Comparison of ENCODE assay signal across 9 cellular contexts in genomic region chr10:133438711-133439273, GRCh38. TPM values are rescaled to one million over a fixed set of nuclear protein-coding genes. Genes with fewer than 3 reads are reported as not detected.
DNase-seq lines count a peak whose midpoint lies in the region; ATAC-seq, FAIRE-seq and TF ChIP-seq lines count a peak whose summit lies in the region.
"Had no signal": no experiment of that assay in that cellular context is flagged by ENCODE, and none has a peak within 500 bp of the region (broad histone marks: within the 10 kb centered on the region; RNA-seq: fewer than 3 reads in every experiment).

No MANE protein-coding gene starts in this region.

- H3K36me3 Mint-ChIP-seq in activated T-cell treated with anti-CD3 and anti-CD28 coated beads, Interleukin-2, amount 50 U/mL, for 4 hours (ENCODE audit: insufficient read depth) = peaks cover 1% of the 10 kb centered on the region
- H3K36me3 Mint-ChIP-seq in activated T-cell treated with anti-CD3 and anti-CD28 coated beads, Interleukin-2, amount 50 U/mL, for 24 hours (ENCODE audit: low read depth) = no peaks in the 10 kb centered on the region
- peaks cover 3% of the 10 kb centered on the region for H3K36me3 Mint-ChIP-seq in activated CD8-positive, alpha-beta T cell treated with anti-CD3 and anti-CD28 coated beads, Interleukin-2, amount 10 ng/mL, durations not matched to agents 7 days and 5 days (ENCODE audit: low read depth)
- no peaks in the 10 kb centered on the region for H3K36me3 Mint-ChIP-seq in CD8-positive, alpha-beta T cell
- H3K36me3 Mint-ChIP-seq: natural killer cell treated with Interleukin-12 subunit alpha and Interleukin-12 subunit beta and Interleukin-15 and Interleukin-18, amount 100 ng/mL, for 72 hours had no signal

- H3K27me3 Mint-ChIP-seq in activated T-cell treated with anti-CD3 and anti-CD28 coated beads, Interleukin-2, amount 50 U/mL, for 4 hours (ENCODE audit: low read depth) = peaks cover 12% of the 10 kb centered on the region
- H3K27me3 Mint-ChIP-seq in activated T-cell treated with anti-CD3 and anti-CD28 coated beads, Interleukin-2, amount 50 U/mL, for 24 hours = peaks cover 15% of the 10 kb centered on the region
- H3K27me3 Mint-ChIP-seq in activated CD8-positive, alpha-beta T cell treated with anti-CD3 and anti-CD28 coated beads, Interleukin-2, amount 10 ng/mL, durations not matched to agents 7 days and 5 days (ENCODE audit: low read depth) = peaks cover 5% of the 10 kb centered on the region
- H3K27me3 Mint-ChIP-seq in CD8-positive, alpha-beta T cell (ENCODE audit: low read depth) = peaks cover 10% of the 10 kb centered on the region

- no peaks in the 10 kb centered on the region for H3K9me3 ChIP-seq in CD8-positive, alpha-beta T cell (ENCODE audit: low read length)

- H3K4me3 Mint-ChIP-seq in activated T-cell treated with anti-CD3 and anti-CD28 coated beads, Interleukin-2, amount 50 U/mL, for 4 hours = no peak overlapping the region
- H3K4me3 Mint-ChIP-seq in activated T-cell treated with anti-CD3 and anti-CD28 coated beads, Interleukin-2, amount 50 U/mL, for 24 hours = no peak overlapping the region
- H3K4me3 Mint-ChIP-seq in activated CD8-positive, alpha-beta T cell treated with anti-CD3 and anti-CD28 coated beads, Interleukin-2, amount 10 ng/mL, durations not matched to agents 7 days and 5 days = no peak overlapping the region
- no peak overlapping the region for H3K4me3 Mint-ChIP-seq in CD8-positive, alpha-beta T cell
- H3K4me3 Mint-ChIP-seq: natural killer cell treated with Interleukin-12 subunit alpha and Interleukin-12 subunit beta and Interleukin-15 and Interleukin-18, amount 100 ng/mL, for 72 hours had no signal

- TF ChIP-seq CTCF in CD8-positive, alpha-beta T cell (IDR thresholded peaks at IDR 0.05) = no peak

- H3K27ac ChIP-seq in CD8-positive, alpha-beta T cell (ENCODE audit: low read depth, low read length) = no peak overlapping the region

- FAIRE-seq in HTR-8/SVneo (lab: Jason Lieb, UNC) = no peak

- intact Hi-C loops in CD8-positive, alpha-beta T cell (cut with DNase I, micrococcal nuclease) = loop anchor here (2.0 to 5.0 kb wide), 3 partner anchors 58 to 111 kb away; no protein-coding TSS in a partner anchor

- peaks cover 9% of the 10 kb centered on the region for H3K4me1 ChIP-seq in CD8-positive, alpha-beta T cell (ENCODE audit: insufficient read depth, low read length)

- no peak overlapping the region for H3K4me3 ChIP-seq in CD8-positive, alpha-beta T cell (ENCODE audit: low read depth, low read length)

- peak; percentile 39 to 43 for ATAC-seq in activated T-cell treated with anti-CD3 and anti-CD28 coated beads, Interleukin-2, amount 50 U/mL, for 4 hours
- peak; percentile 54 for ATAC-seq in activated CD8-positive, alpha-beta T cell treated with anti-CD3 and anti-CD28 coated beads, Interleukin-2, amount 10 ng/mL, durations not matched to agents 7 days and 5 days
- no peak for ATAC-seq in CD8-positive, alpha-beta T cell
- no peak for ATAC-seq in HG02678 (IDR thresholded peaks at IDR 0.05; ENCODE audit: unreplicated experiment)

- CTCF ChIA-PET in activated CD8-positive, alpha-beta T cell treated with anti-CD3 and anti-CD28 coated beads, Interleukin-2, amount 10 ng/mL, durations not matched to agents 7 days and 5 days (lab: Charles Lee) = interaction anchor here (0.7 to 3.0 kb wide), 32 partner anchors 9 to 178 kb away, joined by 3 to 29 read pairs (median 5); partner anchors contain the start of gene SCART1
- CTCF ChIA-PET in CD8-positive, alpha-beta T cell (lab: Charles Lee) = interaction anchor here (1.0 to 3.0 kb wide), 8 partner anchors 15 to 131 kb away, joined by 3 to 11 read pairs (median 4); partner anchors contain the start of gene SCART1

- no peaks in the 10 kb centered on the region for H3K36me3 ChIP-seq in CD8-positive, alpha-beta T cell (ENCODE audit: insufficient read depth, low read length)

- H3K27me3 ChIP-seq in CD8-positive, alpha-beta T cell (ENCODE audit: insufficient read depth, low read length) = no peaks in the 10 kb centered on the region

- POLR2A ChIA-PET in activated CD8-positive, alpha-beta T cell treated with anti-CD3 and anti-CD28 coated beads, Interleukin-2, amount 10 ng/mL, durations not matched to agents 7 days and 5 days (lab: Charles Lee) = interaction anchor here (0.6 kb wide), 1 partner anchor 1799 kb away, joined by 3 read pairs; no protein-coding TSS in a partner anchor
- POLR2A ChIA-PET in CD8-positive, alpha-beta T cell (lab: Charles Lee) = interaction anchor here (1.0 kb wide), 1 partner anchor 49 kb away, joined by 3 read pairs; no protein-coding TSS in a partner anchor

- no peak for DNase-seq in activated T-cell treated with anti-CD3 and anti-CD28 coated beads, Interleukin-2, amount 50 U/mL, for 4 hours
- DNase-seq in activated T-cell treated with anti-CD3 and anti-CD28 coated beads, Interleukin-2, amount 50 U/mL, for 24 hours = no peak
- peak; percentile 13 for DNase-seq in HTR-8/SVneo (ENCODE audit: insufficient read length, low spot score)
- peak; percentile 56 for DNase-seq in activated CD8-positive, alpha-beta T cell treated with anti-CD3 and anti-CD28 coated beads, Interleukin-2, amount 10 ng/mL, durations not matched to agents 7 days and 5 days
- peak; percentile 4 for DNase-seq in non-pigmented ciliary epithelial cell (ENCODE audit: low read depth)
- DNase-seq in CD8-positive, alpha-beta T cell = no peak
- DNase-seq in Ammon's horn (ENCODE audit: low spot score) = no peak

- peaks cover 31% of the 10 kb centered on the region for H3K4me1 Mint-ChIP-seq in activated T-cell treated with anti-CD3 and anti-CD28 coated beads, Interleukin-2, amount 50 U/mL, for 4 hours (ENCODE audit: low read depth)
- peaks cover 25% of the 10 kb centered on the region for H3K4me1 Mint-ChIP-seq in activated T-cell treated with anti-CD3 and anti-CD28 coated beads, Interleukin-2, amount 50 U/mL, for 24 hours (ENCODE audit: low read depth)
- H3K4me1 Mint-ChIP-seq in activated CD8-positive, alpha-beta T cell treated with anti-CD3 and anti-CD28 coated beads, Interleukin-2, amount 10 ng/mL, durations not matched to agents 7 days and 5 days (ENCODE audit: low read depth) = peaks cover 25% of the 10 kb centered on the region
- peaks cover 26% of the 10 kb centered on the region for H3K4me1 Mint-ChIP-seq in CD8-positive, alpha-beta T cell (ENCODE audit: low read depth)

- H3K27ac Mint-ChIP-seq in activated T-cell treated with anti-CD3 and anti-CD28 coated beads, Interleukin-2, amount 50 U/mL, for 24 hours = no peak overlapping the region
- no peak overlapping the region for H3K27ac Mint-ChIP-seq in activated CD8-positive, alpha-beta T cell treated with anti-CD3 and anti-CD28 coated beads, Interleukin-2, amount 10 ng/mL, durations not matched to agents 7 days and 5 days
- H3K27ac Mint-ChIP-seq in CD8-positive, alpha-beta T cell = no peak overlapping the region

- peaks cover 3% of the 10 kb centered on the region for H3K9me3 Mint-ChIP-seq in activated T-cell treated with anti-CD3 and anti-CD28 coated beads, Interleukin-2, amount 50 U/mL, for 4 hours
- H3K9me3 Mint-ChIP-seq in activated T-cell treated with anti-CD3 and anti-CD28 coated beads, Interleukin-2, amount 50 U/mL, for 24 hours = no peaks in the 10 kb centered on the region
- no peaks in the 10 kb centered on the region for H3K9me3 Mint-ChIP-seq in activated CD8-positive, alpha-beta T cell treated with anti-CD3 and anti-CD28 coated beads, Interleukin-2, amount 10 ng/mL, durations not matched to agents 7 days and 5 days (ENCODE audit: insufficient read depth)
- H3K9me3 Mint-ChIP-seq in CD8-positive, alpha-beta T cell = no peaks in the 10 kb centered on the region
- H3K9me3 Mint-ChIP-seq: natural killer cell treated with Interleukin-12 subunit alpha and Interleukin-12 subunit beta and Interleukin-15 and Interleukin-18, amount 100 ng/mL, for 72 hours had no signal

RNA-seq across cellular contexts. Expression of gene SPRN, which starts 14.4 kb away (rescaled TPM):
- not detected for total RNA-seq in activated T-cell treated with anti-CD3 and anti-CD28 coated beads, Interleukin-2, amount 50 U/mL, for 4 hours
- not detected for total RNA-seq in activated CD8-positive, alpha-beta T cell treated with anti-CD3 and anti-CD28 coated beads, Interleukin-2, amount 10 ng/mL, durations not matched to agents 7 days and 5 days
- total RNA-seq in CD8-positive, alpha-beta T cell = not detected
- total RNA-seq: natural killer cell treated with Interleukin-12 subunit alpha and Interleukin-12 subunit beta and Interleukin-15 and Interleukin-18, amount 100 ng/mL, for 72 hours had no signal

RNA-seq across cellular contexts. Expression of gene SCART1, which starts 15.0 kb away (rescaled TPM):
- total RNA-seq in activated T-cell treated with anti-CD3 and anti-CD28 coated beads, Interleukin-2, amount 50 U/mL, for 4 hours = 1 to 10 TPM; 1.1 to 1.8 (median 1.8) TPM
- 1 to 10 TPM; 2.0 to 2.7 TPM for total RNA-seq in activated CD8-positive, alpha-beta T cell treated with anti-CD3 and anti-CD28 coated beads, Interleukin-2, amount 10 ng/mL, durations not matched to agents 7 days and 5 days
- total RNA-seq in CD8-positive, alpha-beta T cell = 1 to 10 TPM; 3.4 to 3.7 TPM

RNA-seq across cellular contexts. Expression of gene MTG1, which starts 44.8 kb away (rescaled TPM):
- 10 to 100 TPM; 60.3 to 68.1 (median 67.1) TPM for total RNA-seq in activated T-cell treated with anti-CD3 and anti-CD28 coated beads, Interleukin-2, amount 50 U/mL, for 4 hours
- 10 to 100 TPM; 51.8 to 54.8 TPM for total RNA-seq in activated CD8-positive, alpha-beta T cell treated with anti-CD3 and anti-CD28 coated beads, Interleukin-2, amount 10 ng/mL, durations not matched to agents 7 days and 5 days
- total RNA-seq in CD8-positive, alpha-beta T cell = 10 to 100 TPM; 30.2 to 31.0 TPM

RNA-seq across cellular contexts. Expression of gene PAOX, which starts 59.7 kb away (rescaled TPM):
- 1 to 10 TPM; 2.6 to 3.2 (median 2.9) TPM for total RNA-seq in activated T-cell treated with anti-CD3 and anti-CD28 coated beads, Interleukin-2, amount 50 U/mL, for 4 hours
- 1 to 10 TPM; 5.8 to 6.5 TPM for total RNA-seq in activated CD8-positive, alpha-beta T cell treated with anti-CD3 and anti-CD28 coated beads, Interleukin-2, amount 10 ng/mL, durations not matched to agents 7 days and 5 days
- total RNA-seq in CD8-positive, alpha-beta T cell = 1 to 10 TPM; 2.4 to 3.5 TPM

Comparison
In these comparisons a context has a peak if more than half of its experiments do, and no peak if none do; other contexts are left out.
1. ATAC-seq: peak in activated T-cell treated with anti-CD3 and anti-CD28 coated beads, Interleukin-2, amount 50 U/mL, for 4 hours (2 of 2) and activated CD8-positive, alpha-beta T cell treated with anti-CD3 and anti-CD28 coated beads, Interleukin-2, amount 10 ng/mL, durations not matched to agents 7 days and 5 days (single experiment); none in CD8-positive, alpha-beta T cell (single experiment) and HG02678 (single experiment).
2. DNase-seq: peak in HTR-8/SVneo (single experiment), activated CD8-positive, alpha-beta T cell treated with anti-CD3 and anti-CD28 coated beads, Interleukin-2, amount 10 ng/mL, durations not matched to agents 7 days and 5 days (single experiment) and non-pigmented ciliary epithelial cell (single experiment); none in activated T-cell treated with anti-CD3 and anti-CD28 coated beads, Interleukin-2, amount 50 U/mL, for 4 hours (single experiment), activated T-cell treated with anti-CD3 and anti-CD28 coated beads, Interleukin-2, amount 50 U/mL, for 24 hours (single experiment), CD8-positive, alpha-beta T cell (0 of 7) and Ammon's horn (single experiment).